23 cellular contexts compared by ENCODE assay signal in the genomic region with DNA sequence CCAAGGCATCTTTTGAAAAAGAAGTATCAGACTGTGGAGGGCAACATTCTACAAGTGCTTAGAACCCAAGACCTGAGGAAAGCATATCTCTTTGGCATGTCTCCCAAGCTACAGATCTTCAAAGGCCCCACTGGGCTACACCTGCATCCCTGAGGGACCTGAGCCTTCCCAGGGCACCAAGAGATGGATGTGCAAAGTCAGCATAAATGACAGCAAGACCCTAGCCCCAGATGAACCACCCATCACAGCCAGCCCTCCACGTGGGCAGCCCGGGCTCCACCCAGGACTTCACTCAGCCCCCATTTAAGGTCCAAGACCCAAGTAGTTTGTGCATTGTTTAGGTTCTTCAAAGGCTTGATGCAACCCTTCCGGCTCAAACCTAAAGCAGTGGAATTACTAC.
"Had no signal": no experiment of that assay in that cellular context is flagged by ENCODE, and none has a peak within 500 bp of the region (broad histone marks: within the 10 kb centered on the region; RNA-seq: fewer than 3 reads in every experiment).

No MANE protein-coding gene starts in this region.

- DNase-seq: activated CD4-positive, alpha-beta T cell treated with anti-CD3 and anti-CD28 coated beads, Interleukin-2, amount 10 ng/mL, durations not matched to agents 24 days and 14 days; activated CD4-positive, CD25-positive, alpha-beta regulatory T cell; activated CD4-positive, CD25-positive, alpha-beta regulatory T cell treated with anti-CD3 and anti-CD28 coated beads, Interleukin-2, amount 50 U/mL, for 72 hours; activated CD8-positive, alpha-beta memory T cell treated with anti-CD3 and anti-CD28 coated beads, Interleukin-2, amount 10 ng/mL, durations not matched to agents 7 days and 5 days; activated CD8-positive, alpha-beta T cell treated with anti-CD3 and anti-CD28 coated beads, Interleukin-2, amount 10 ng/mL, durations not matched to agents 7 days and 5 days; activated effector memory CD4-positive, alpha-beta T cell treated with anti-CD3 and anti-CD28 coated beads, Interleukin-2, amount 50 U/mL, for 16 hours; activated naive CD4-positive, alpha-beta T cell treated with anti-CD3 and anti-CD28 coated beads for 36 hours; activated naive CD8-positive, alpha-beta T cell treated with anti-CD3 and anti-CD28 coated beads, Interleukin-2, amount 10 ng/mL, durations not matched to agents 7 days and 5 days; activated T-cell treated with anti-CD3 and anti-CD28 coated beads, Interleukin-2, amount 50 U/mL, for 1 hour; dorsolateral prefrontal cortex; effector memory CD4-positive, alpha-beta T cell; endodermal cell; foreskin fibroblast; heart left ventricle; T-helper 2 cell had no signal

- H3K36me3 ChIP-seq: ascending aorta, breast epithelium, cardiac muscle cell had no signal

- H3K27ac ChIP-seq: ascending aorta, breast epithelium, cardiac muscle cell, coronary artery, dorsolateral prefrontal cortex, heart left ventricle had no signal

- H3K4me1 ChIP-seq: ascending aorta, breast epithelium had no signal

- H3K4me3 ChIP-seq: ascending aorta, breast epithelium, cardiac muscle cell, coronary artery, dorsolateral prefrontal cortex, heart left ventricle had no signal

- H3K27me3 ChIP-seq: ascending aorta, breast epithelium, cardiac muscle cell, dorsolateral prefrontal cortex, heart left ventricle had no signal

- H3K9me3 ChIP-seq: ascending aorta, breast epithelium, heart left ventricle had no signal

- ATAC-seq: activated CD4-positive, alpha-beta T cell treated with anti-CD3 and anti-CD28 coated beads for 36 hours; activated CD8-positive, alpha-beta memory T cell treated with anti-CD3 and anti-CD28 coated beads, Interleukin-2, amount 10 ng/mL, durations not matched to agents 7 days and 5 days; activated CD8-positive, alpha-beta T cell treated with anti-CD3 and anti-CD28 coated beads, Interleukin-2, amount 10 ng/mL, durations not matched to agents 7 days and 5 days; activated naive CD4-positive, alpha-beta T cell treated with anti-CD3 and anti-CD28 coated beads, Interleukin-2, amount 50 U/mL, for 72 hours; esophagus mucosa; heart left ventricle had no signal

- FAIRE-seq: frontal cortex had no signal
